In genomic region chr11:33773399-33774355, GRCh38 we compare ENCODE assay signal across 8 cellular contexts. TPM values are rescaled to one million over a fixed set of nuclear protein-coding genes. Genes with fewer than 3 reads are reported as not detected.
DNase-seq lines count a peak whose midpoint lies in the region; ATAC-seq and TF ChIP-seq lines count a peak whose summit lies in the region.

No MANE protein-coding gene starts in this region.

- ATAC-seq in GM18873 (IDR thresholded peaks at IDR 0.05; ENCODE audit: low FRiP score, unreplicated experiment) (peak; percentile 15), HG03139 (IDR thresholded peaks at IDR 0.05; ENCODE audit: unreplicated experiment) (peak; percentile 22)

- TF ChIP-seq CTCF in AG09309 (IDR thresholded peaks at IDR 0.05; ENCODE audit: control insufficient read depth, insufficient read depth, low read depth, low read length, missing control alignments) (no peak), astrocyte of the spinal cord (IDR thresholded peaks at IDR 0.05; ENCODE audit: low read depth, low read length) (no peak)

- peak overlapping the region; percentile 87 for H3K9ac ChIP-seq in SK-N-MC (ENCODE audit: insufficient read length)
- peak overlapping the region; percentile 89 to 90 (median 89) for H3K9ac ChIP-seq in skeletal muscle tissue (ENCODE audit: low read depth in 1 of 3, low read length in 3 of 3)

- in situ Hi-C loops in astrocyte of the spinal cord (cut with HindIII; ENCODE audit: low sequenced_read_pairs): no loop called here

- peaks cover 0 to 2% (median 0%) of the 10 kb centered on the region in 3 donors for H3K27me3 ChIP-seq in skeletal muscle tissue (ENCODE audit: control insufficient read depth in 3 of 3, insufficient read depth in 3 of 3, low read length in 3 of 3)

- H3K9me3 ChIP-seq in SK-N-MC (ENCODE audit: low read depth, low read length) (no peaks in the 10 kb centered on the region), iPS-18c (ENCODE audit: control insufficient read depth, insufficient read depth, low read length) (no peaks in the 10 kb centered on the region), skeletal muscle tissue (ENCODE audit: control insufficient read depth in 3 of 3, low read length in 3 of 3) (no peaks in the 10 kb centered on the region)

- H3K27ac ChIP-seq in SK-N-MC (no peak overlapping the region), skeletal muscle tissue (ENCODE audit: low read depth, low read length) (peak overlapping the region; percentile 86)

- peaks cover 18 to 39% (median 22%) of the 10 kb centered on the region in 3 donors for H3K4me1 ChIP-seq in skeletal muscle tissue (ENCODE audit: control insufficient read depth in 3 of 3, insufficient read depth in 3 of 3, low read length in 3 of 3)

- peaks cover 4% of the 10 kb centered on the region for H3K36me3 ChIP-seq in SK-N-MC (ENCODE audit: insufficient read depth, low read length)
- H3K36me3 ChIP-seq in skeletal muscle tissue (ENCODE audit: control insufficient read depth in 3 of 3, insufficient read depth in 3 of 3, low read length in 3 of 3): peaks cover 0 to 13% (median 9%) of the 10 kb centered on the region in 3 donors

- H3K4me3 ChIP-seq in AG09309 (ENCODE audit: control insufficient read depth, low read depth, low read length) (peak overlapping the region; percentile 89), SK-N-MC (peak overlapping the region; percentile 97), astrocyte of the spinal cord (ENCODE audit: low read depth, low read length) (peak overlapping the region; percentile 89), iPS-18c (ENCODE audit: insufficient read depth, low read depth, low read length) (peak overlapping the region; percentile 81), skeletal muscle tissue (ENCODE audit: low read length in 3 of 3) (peak overlapping the region; percentile 75 to 90 (median 90))

- DNase-seq in AG09309 (ENCODE audit: low read depth) (no peak), SK-N-MC (ENCODE audit: low read depth, low spot score) (no peak), astrocyte of the spinal cord (ENCODE audit: low read depth, low spot score) (no peak)
- DNase-seq in NK-92 treated with Interleukin-12 subunit alpha and Interleukin-12 subunit beta, amount 100 ng/mL, for 24 hours (lab: John Stamatoyannopoulos, UW): no peak

RNA-seq across cellular contexts. Expression of gene FBXO3, which starts 0.6 kb away (rescaled TPM):
- 39.1 TPM for total RNA-seq in skeletal muscle tissue

RNA-seq across cellular contexts. Expression of gene CD59, which starts 37.5 kb away (rescaled TPM):
- total RNA-seq in skeletal muscle tissue: 64.7 TPM
